ENCODE assay signal across 2 cellular contexts in genomic region chr1:182185822-182186756, GRCh38.
TF ChIP-seq lines count a peak whose summit lies in the region.

No MANE protein-coding gene starts in this region.

TF ChIP-seq in IMR-90, 13 proteins besides CTCF, POLR2A, EP300 and RAD21 (continued from another document):
- TF ChIP-seq MAFK (IDR thresholded peaks at IDR 0.05; ENCODE audit: low read depth, low read length) (no peak), RCOR1 (IDR thresholded peaks at IDR 0.05; ENCODE audit: insufficient replicate concordance, low read length) (no peak), BHLHE40 (IDR thresholded peaks at IDR 0.05; ENCODE audit: low read depth, low read length) (no peak), ELK1 (IDR thresholded peaks at IDR 0.05; ENCODE audit: borderline replicate concordance, low read depth, low read length) (no peak)

TF ChIP-seq in SK-N-SH treated with all-trans-retinoic acid at 6 μM for 48 hours, 23 proteins besides CTCF, POLR2A, EP300 and RAD21 (continued from another document):
- TF ChIP-seq BACH2 (CRISPR knock-in tag; IDR thresholded peaks at IDR 0.05; ENCODE audit: borderline replicate concordance) (no peak), TOX (CRISPR knock-in tag; IDR thresholded peaks at IDR 0.05; ENCODE audit: borderline replicate concordance) (no peak), PPARA (CRISPR knock-in tag; IDR thresholded peaks at IDR 0.05; ENCODE audit: borderline replicate concordance) (no peak), ESRRG (CRISPR knock-in tag; IDR thresholded peaks at IDR 0.05) (no peak), ZFP30 (CRISPR knock-in tag; IDR thresholded peaks at IDR 0.05) (no peak), PATZ1 (CRISPR knock-in tag; IDR thresholded peaks at IDR 0.05; ENCODE audit: borderline replicate concordance) (no peak), ZNF565 (CRISPR knock-in tag; conservative IDR thresholded peaks at IDR 0.05; ENCODE audit: low read depth) (no peak), OSR1 (CRISPR knock-in tag; IDR thresholded peaks at IDR 0.05) (no peak), ZC3H10 (CRISPR knock-in tag; IDR thresholded peaks at IDR 0.05) (no peak), GLIS3 (CRISPR knock-in tag; IDR thresholded peaks at IDR 0.05) (no peak), SNAI2 (CRISPR knock-in tag; IDR thresholded peaks at IDR 0.05) (no peak), ZNF70 (CRISPR knock-in tag; IDR thresholded peaks at IDR 0.05) (no peak), ISL1 (CRISPR knock-in tag; IDR thresholded peaks at IDR 0.05) (no peak), ARNTL (CRISPR knock-in tag; IDR thresholded peaks at IDR 0.05; ENCODE audit: borderline replicate concordance, low read depth) (no peak), CREB5 (CRISPR knock-in tag; IDR thresholded peaks at IDR 0.05; ENCODE audit: low read depth) (no peak), ZNF8 (CRISPR knock-in tag; IDR thresholded peaks at IDR 0.05) (no peak)
- TF ChIP-seq, protein P1, sequence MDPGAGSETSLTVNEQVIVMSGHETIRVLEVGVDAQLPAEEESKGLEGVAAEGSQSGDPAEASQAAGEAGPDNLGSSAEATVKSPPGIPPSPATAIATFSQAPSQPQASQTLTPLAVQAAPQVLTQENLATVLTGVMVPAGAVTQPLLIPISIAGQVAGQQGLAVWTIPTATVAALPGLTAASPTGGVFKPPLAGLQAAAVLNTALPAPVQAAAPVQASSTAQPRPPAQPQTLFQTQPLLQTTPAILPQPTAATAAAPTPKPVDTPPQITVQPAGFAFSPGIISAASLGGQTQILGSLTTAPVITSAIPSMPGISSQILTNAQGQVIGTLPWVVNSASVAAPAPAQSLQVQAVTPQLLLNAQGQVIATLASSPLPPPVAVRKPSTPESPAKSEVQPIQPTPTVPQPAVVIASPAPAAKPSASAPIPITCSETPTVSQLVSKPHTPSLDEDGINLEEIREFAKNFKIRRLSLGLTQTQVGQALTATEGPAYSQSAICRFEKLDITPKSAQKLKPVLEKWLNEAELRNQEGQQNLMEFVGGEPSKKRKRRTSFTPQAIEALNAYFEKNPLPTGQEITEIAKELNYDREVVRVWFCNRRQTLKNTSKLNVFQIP (CRISPR knock-in tag; IDR thresholded peaks at IDR 0.05; ENCODE audit: borderline replicate concordance, low read depth), result no peak
- TF ChIP-seq, protein P2, sequence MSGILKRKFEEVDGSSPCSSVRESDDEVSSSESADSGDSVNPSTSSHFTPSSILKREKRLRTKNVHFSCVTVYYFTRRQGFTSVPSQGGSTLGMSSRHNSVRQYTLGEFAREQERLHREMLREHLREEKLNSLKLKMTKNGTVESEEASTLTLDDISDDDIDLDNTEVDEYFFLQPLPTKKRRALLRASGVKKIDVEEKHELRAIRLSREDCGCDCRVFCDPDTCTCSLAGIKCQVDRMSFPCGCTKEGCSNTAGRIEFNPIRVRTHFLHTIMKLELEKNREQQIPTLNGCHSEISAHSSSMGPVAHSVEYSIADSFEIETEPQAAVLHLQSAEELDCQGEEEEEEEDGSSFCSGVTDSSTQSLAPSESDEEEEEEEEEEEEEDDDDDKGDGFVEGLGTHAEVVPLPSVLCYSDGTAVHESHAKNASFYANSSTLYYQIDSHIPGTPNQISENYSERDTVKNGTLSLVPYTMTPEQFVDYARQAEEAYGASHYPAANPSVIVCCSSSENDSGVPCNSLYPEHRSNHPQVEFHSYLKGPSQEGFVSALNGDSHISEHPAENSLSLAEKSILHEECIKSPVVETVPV (CRISPR knock-in tag; IDR thresholded peaks at IDR 0.05), result no peak
